ENCODE assay signal across 2 cellular contexts in the genomic region with DNA sequence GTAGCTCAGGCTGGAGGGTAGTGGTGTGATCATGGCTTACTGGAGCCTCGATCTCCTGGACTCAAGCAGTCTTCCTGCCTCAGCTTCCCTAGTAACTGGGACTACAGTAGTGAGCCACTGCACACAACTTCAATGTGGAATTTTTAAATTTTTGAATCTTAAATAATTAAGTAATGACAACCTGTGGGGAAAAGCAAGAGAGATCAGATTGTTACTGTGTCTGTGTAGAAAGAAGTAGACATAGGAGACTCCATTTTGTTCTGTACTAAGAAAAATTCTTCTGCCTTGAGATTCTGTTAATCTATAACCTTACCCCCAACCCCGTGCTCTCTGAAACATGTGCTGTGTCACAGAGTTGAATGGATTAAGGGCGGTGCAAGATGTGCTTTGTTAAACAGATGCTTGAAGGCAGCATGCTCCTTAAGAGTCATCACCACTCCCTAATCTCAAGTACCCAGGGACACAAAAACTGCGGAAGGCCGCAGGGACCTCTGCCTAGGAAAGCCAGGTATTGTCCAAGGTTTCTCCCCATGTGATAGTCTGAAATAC.
TF ChIP-seq lines count a peak whose summit lies in the region.
"Not testable (repeated sequence)": the region's sequence is repeated elsewhere in the genome, so short reads cannot be mapped to it uniquely, and the experiment has no call there.

No MANE protein-coding gene starts in this region.

TF ChIP-seq in A549, 52 proteins besides CTCF, POLR2A, EP300 and RAD21:
- TF ChIP-seq ATOH8 (CRISPR knock-in tag; IDR thresholded peaks at IDR 0.05; ENCODE audit: low read depth) (peak; percentile 81; the same call in 1 of the 2 replicates), HOXB5 (CRISPR knock-in tag; IDR thresholded peaks at IDR 0.05) (peak; percentile 86; the same call in 1 of the 2 replicates), HEYL (CRISPR knock-in tag; IDR thresholded peaks at IDR 0.05) (peak; percentile 72; the same call in 1 of the 2 replicates), HOXA7 (CRISPR knock-in tag; IDR thresholded peaks at IDR 0.05) (0 out of 2 replicates have a peak, but pooled peaks have one; percentile 64), EHF (CRISPR knock-in tag; IDR thresholded peaks at IDR 0.05) (peak; percentile 96), ZSCAN20 (CRISPR knock-in tag; IDR thresholded peaks at IDR 0.05) (peak; percentile 74; the same call in 1 of the 2 replicates), HOXB13 (CRISPR knock-in tag; IDR thresholded peaks at IDR 0.05; ENCODE audit: low read depth) (peak; percentile 88), FOXS1 (CRISPR knock-in tag; IDR thresholded peaks at IDR 0.05) (peak; percentile 86; the same call in 1 of the 2 replicates), FOSL2 (CRISPR knock-in tag; IDR thresholded peaks at IDR 0.05) (peak; percentile 8; the same call in 1 of the 2 replicates), ZNF302 (CRISPR knock-in tag; IDR thresholded peaks at IDR 0.05) (0 out of 2 replicates have a peak, but pooled peaks have one; percentile 52)
- not testable (repeated sequence) for TF ChIP-seq FOSL2 (IDR thresholded peaks at IDR 0.05)
TF ChIP-seq in A549: peak in this region for 10; not testable (repeated sequence) for 42.

TF ChIP-seq in K562, 482 proteins besides CTCF, POLR2A, EP300 and RAD21:
- TF ChIP-seq SMAD4 (CRISPR knock-in tag; conservative IDR thresholded peaks at IDR 0.05), result 0 out of 2 replicates have a peak, but pooled peaks have one; percentile 20
- 0 out of 2 replicates have a peak, but pooled peaks have one; percentile 13 for TF ChIP-seq L3MBTL2 (IDR thresholded peaks at IDR 0.05)
- TF ChIP-seq HDAC1 (IDR thresholded peaks at IDR 0.05), result 0 out of 4 replicates have a peak, but pooled peaks of 1 of the 2 experiments have one; percentile 14
- peak; percentile 89 for TF ChIP-seq ZNF592 (IDR thresholded peaks at IDR 0.05)
- peak; percentile 29; the same call in 1 of the 2 replicates for TF ChIP-seq EP400 (IDR thresholded peaks at IDR 0.05)
- TF ChIP-seq, protein P1, sequence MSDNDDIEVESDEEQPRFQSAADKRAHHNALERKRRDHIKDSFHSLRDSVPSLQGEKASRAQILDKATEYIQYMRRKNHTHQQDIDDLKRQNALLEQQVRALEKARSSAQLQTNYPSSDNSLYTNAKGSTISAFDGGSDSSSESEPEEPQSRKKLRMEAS (CRISPR knock-in tag; IDR thresholded peaks at IDR 0.05), result peak; percentile 38; the same call in 1 of the 2 replicates
- TF ChIP-seq CBFA2T3 (IDR thresholded peaks at IDR 0.05), result peak; percentile 43
- TF ChIP-seq, protein P2, sequence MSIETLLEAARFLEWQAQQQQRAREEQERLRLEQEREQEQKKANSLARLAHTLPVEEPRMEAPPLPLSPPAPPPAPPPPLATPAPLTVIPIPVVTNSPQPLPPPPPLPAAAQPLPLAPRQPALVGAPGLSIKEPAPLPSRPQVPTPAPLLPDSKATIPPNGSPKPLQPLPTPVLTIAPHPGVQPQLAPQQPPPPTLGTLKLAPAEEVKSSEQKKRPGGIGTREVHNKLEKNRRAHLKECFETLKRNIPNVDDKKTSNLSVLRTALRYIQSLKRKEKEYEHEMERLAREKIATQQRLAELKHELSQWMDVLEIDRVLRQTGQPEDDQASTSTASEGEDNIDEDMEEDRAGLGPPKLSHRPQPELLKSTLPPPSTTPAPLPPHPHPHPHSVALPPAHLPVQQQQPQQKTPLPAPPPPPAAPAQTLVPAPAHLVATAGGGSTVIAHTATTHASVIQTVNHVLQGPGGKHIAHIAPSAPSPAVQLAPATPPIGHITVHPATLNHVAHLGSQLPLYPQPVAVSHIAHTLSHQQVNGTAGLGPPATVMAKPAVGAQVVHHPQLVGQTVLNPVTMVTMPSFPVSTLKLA (conservative IDR thresholded peaks at IDR 0.05), result peak; percentile 49 to 74; a peak in 3 of 4 replicates
- TF ChIP-seq CXXC5 (CRISPR knock-in tag; IDR thresholded peaks at IDR 0.05), result peak; percentile 26; the same call in 1 of the 2 replicates
